In the genomic region with DNA sequence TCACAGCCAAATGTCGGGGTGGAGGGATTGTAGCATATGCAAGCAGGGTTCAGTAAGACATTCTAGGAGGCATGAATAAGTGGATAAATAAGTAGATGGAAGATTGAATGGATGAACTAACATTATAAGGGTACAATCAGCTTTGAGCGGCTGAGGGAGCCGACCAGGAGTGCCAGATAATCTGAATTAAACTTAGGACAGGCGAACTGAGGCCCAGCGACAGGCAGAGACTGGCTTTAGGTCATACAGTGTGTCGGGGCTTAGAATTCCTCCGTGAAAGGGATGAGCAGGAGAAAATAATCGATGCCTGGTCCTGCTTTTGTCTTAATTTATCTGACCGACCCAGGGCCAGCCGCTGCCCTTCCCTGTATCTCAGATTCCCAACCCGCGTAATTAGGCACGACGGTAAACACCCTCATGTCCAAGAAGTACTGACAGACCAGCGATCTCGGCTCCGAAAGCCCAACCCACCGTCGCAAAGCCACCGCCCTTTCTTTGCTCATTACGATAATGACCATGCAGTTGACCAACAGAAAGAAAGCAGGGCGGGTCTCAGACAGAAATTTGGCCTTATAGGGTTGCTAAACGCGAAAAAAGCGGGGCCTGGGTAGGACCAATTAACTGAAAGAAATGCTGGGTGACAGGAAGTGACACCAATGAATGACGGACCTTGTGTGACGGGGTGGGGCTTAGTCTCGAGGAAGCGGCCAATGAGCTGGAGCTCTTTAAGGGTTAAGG, we compare ENCODE assay signal across 8 cellular contexts. TPM values are rescaled to one million over a fixed set of nuclear protein-coding genes. Genes with fewer than 3 reads are reported as not detected.
A peak's percentile ranks its signal among the peaks of the same experiment; 100 is the strongest.
DNase-seq lines count a peak whose midpoint lies in the region; ATAC-seq and TF ChIP-seq lines count a peak whose summit lies in the region.

No MANE protein-coding gene starts in this region.

- peak overlapping the region; percentile 100 for H3K27ac Mint-ChIP-seq in Caco-2 (ENCODE audit: unreplicated experiment)
- peak overlapping the region; percentile 98 for H3K27ac Mint-ChIP-seq in activated CD8-positive, alpha-beta memory T cell treated with anti-CD3 and anti-CD28 coated beads, Interleukin-2, amount 10 ng/mL, durations not matched to agents 7 days and 5 days
- peak overlapping the region; percentile 100 for H3K27ac Mint-ChIP-seq in endothelial cell (ENCODE audit: unreplicated experiment)

- no peaks in the 10 kb centered on the region for H3K27me3 ChIP-seq in Caco-2 (replicated peaks; ENCODE audit: control insufficient read depth, insufficient read depth, low read length)

- peak overlapping the region; percentile 98 for H3K27ac ChIP-seq in mesodermal cell (ENCODE audit: low read depth, low read length, severe bottlenecking)

- intact Hi-C loops in Caco-2 (cut with micrococcal nuclease; ENCODE audit: unreplicated experiment) = loop anchor here (1.0 to 2.0 kb wide), 7 partner anchors 9 to 111 kb away; a partner anchor contains a TSS

- peak overlapping the region; percentile 52 for H3K4me3 ChIP-seq in Caco-2 (ENCODE audit: low read depth, low read length)
- H3K4me3 ChIP-seq in mesodermal cell (ENCODE audit: extremely low read depth, insufficient read depth, low read length, poor library complexity, severe bottlenecking) = peak overlapping the region; percentile 60

- H3K4me1 Mint-ChIP-seq in Caco-2 (ENCODE audit: low read depth, unreplicated experiment) (no peaks in the 10 kb centered on the region), endothelial cell (ENCODE audit: unreplicated experiment) (peaks cover 7% of the 10 kb centered on the region)
- H3K4me1 Mint-ChIP-seq in activated CD8-positive, alpha-beta memory T cell treated with anti-CD3 and anti-CD28 coated beads, Interleukin-2, amount 10 ng/mL, durations not matched to agents 7 days and 5 days = peaks cover 23% of the 10 kb centered on the region

- CTCF ChIA-PET in Caco-2 (lab: Charles Lee) = interaction anchor here (0.6 to 1.9 kb wide), 11 partner anchors 11 to 312 kb away, joined by 3 to 13 read pairs (median 4); no protein-coding TSS in a partner anchor
- CTCF ChIA-PET in activated CD8-positive, alpha-beta memory T cell treated with anti-CD3 and anti-CD28 coated beads, Interleukin-2, amount 10 ng/mL, durations not matched to agents 7 days and 5 days (lab: Charles Lee) = interaction anchor here (1.0 to 2.8 kb wide), 10 partner anchors 11 to 319 kb away, joined by 3 to 11 read pairs (median 4); no protein-coding TSS in a partner anchor

- H3K9me3 ChIP-seq in Caco-2 (no peaks in the 10 kb centered on the region), mesodermal cell (ENCODE audit: control insufficient read depth, low read length) (no peaks in the 10 kb centered on the region)

- BruUV-seq in Caco-2 (replicated peaks; lab: Mats Ljungman, UMichigan) = TSS peak; percentile 80

- TF ChIP-seq CTCF in Caco-2 (IDR thresholded peaks at IDR 0.05; ENCODE audit: insufficient read depth in 1 of 2, low read depth in 1 of 2, low read length in 1 of 2, severe bottlenecking in 1 of 2, unreplicated experiment in 1 of 2) (no peak), GM20000 (IDR thresholded peaks at IDR 0.05; ENCODE audit: extremely low read depth, missing control alignments) (no peak), endothelial cell (IDR thresholded peaks at IDR 0.05; ENCODE audit: unreplicated experiment) (no peak)

- H3K36me3 ChIP-seq in Caco-2 (ENCODE audit: control insufficient read depth, insufficient read depth, low read length) (peaks cover 6% of the 10 kb centered on the region), mesodermal cell (ENCODE audit: control insufficient read depth, insufficient read depth, low read length) (peaks cover 13% of the 10 kb centered on the region)

- POLR2A ChIA-PET in Caco-2 (lab: Charles Lee) = interaction anchor here (0.5 to 1.8 kb wide), 21 partner anchors 8 to 674 kb away, joined by 3 to 15 read pairs (median 4); a partner anchor contains a TSS

- 2 to 3% methylated on average over 25 to 26 of the region's 29 CpGs for WGBS in mesodermal cell (ENCODE audit: insufficient coverage in 2 of 2), 2 experiments

- DNase-seq in Caco-2 = peak; percentile 99 to 100
- DNase-seq in GM20000 (ENCODE audit: low spot score) = peak; percentile 84
- DNase-seq in HS-5 (ENCODE audit: low read depth) = peak; percentile 99
- peak; percentile 60 for DNase-seq in NK-92 (lab: John Stamatoyannopoulos, UW; ENCODE audit: unreplicated experiment)
- DNase-seq in activated CD8-positive, alpha-beta memory T cell treated with anti-CD3 and anti-CD28 coated beads, Interleukin-2, amount 10 ng/mL, durations not matched to agents 7 days and 5 days = peak; percentile 96
- peak; percentile 79 for DNase-seq in endothelial cell (ENCODE audit: low spot score)
- DNase-seq in stimulated activated CD8-positive, alpha-beta memory T cell treated with anti-CD3 and anti-CD28 coated beads, Interleukin-15, amount 100 ng/mL, for 4 hours (ENCODE audit: low read depth in 2 of 2) = peak; percentile 68 to 73

- no peaks in the 10 kb centered on the region for H3K9me3 Mint-ChIP-seq in Caco-2 (ENCODE audit: unreplicated experiment)
- H3K9me3 Mint-ChIP-seq in activated CD8-positive, alpha-beta memory T cell treated with anti-CD3 and anti-CD28 coated beads, Interleukin-2, amount 10 ng/mL, durations not matched to agents 7 days and 5 days (ENCODE audit: low read depth) = no peaks in the 10 kb centered on the region
- no peaks in the 10 kb centered on the region for H3K9me3 Mint-ChIP-seq in endothelial cell (ENCODE audit: unreplicated experiment)

- H3K4me3 Mint-ChIP-seq in Caco-2 (ENCODE audit: unreplicated experiment) = peak overlapping the region; percentile 94
- H3K4me3 Mint-ChIP-seq in activated CD8-positive, alpha-beta memory T cell treated with anti-CD3 and anti-CD28 coated beads, Interleukin-2, amount 10 ng/mL, durations not matched to agents 7 days and 5 days = peak overlapping the region; percentile 93
- peak overlapping the region; percentile 96 for H3K4me3 Mint-ChIP-seq in endothelial cell (ENCODE audit: unreplicated experiment)

- no peaks in the 10 kb centered on the region for H3K27me3 Mint-ChIP-seq in Caco-2 (ENCODE audit: insufficient read depth, unreplicated experiment)
- no peaks in the 10 kb centered on the region for H3K27me3 Mint-ChIP-seq in activated CD8-positive, alpha-beta memory T cell treated with anti-CD3 and anti-CD28 coated beads, Interleukin-2, amount 10 ng/mL, durations not matched to agents 7 days and 5 days
- peaks cover 20% of the 10 kb centered on the region for H3K27me3 Mint-ChIP-seq in endothelial cell (ENCODE audit: unreplicated experiment)

- H3K36me3 Mint-ChIP-seq in Caco-2 (ENCODE audit: insufficient read depth, unreplicated experiment) (peaks cover 20% of the 10 kb centered on the region), endothelial cell (ENCODE audit: low read depth, unreplicated experiment) (peaks cover 18% of the 10 kb centered on the region)
- peaks cover 2% of the 10 kb centered on the region for H3K36me3 Mint-ChIP-seq in activated CD8-positive, alpha-beta memory T cell treated with anti-CD3 and anti-CD28 coated beads, Interleukin-2, amount 10 ng/mL, durations not matched to agents 7 days and 5 days

- H3K4me1 ChIP-seq in Caco-2 (peaks cover 9% of the 10 kb centered on the region), mesodermal cell (ENCODE audit: control insufficient read depth, insufficient read depth, low read length, poor library complexity, severe bottlenecking) (peaks cover 4% of the 10 kb centered on the region)

- peak; percentile 92 for ATAC-seq in activated CD8-positive, alpha-beta memory T cell treated with anti-CD3 and anti-CD28 coated beads, Interleukin-2, amount 10 ng/mL, durations not matched to agents 7 days and 5 days

RNA-seq across cellular contexts. Expression of a gene that starts 0.5 kb away (rescaled TPM):
- total RNA-seq in Caco-2 (2022) (98.6 and 105 TPM in 2 replicates), endothelial cell (ENCODE audit: unreplicated experiment) (36.5 TPM)
- 10 to 100 TPM; 53.8 to 63.6 TPM for total RNA-seq in activated CD8-positive, alpha-beta memory T cell treated with anti-CD3 and anti-CD28 coated beads, Interleukin-2, amount 10 ng/mL, durations not matched to agents 7 days and 5 days
- polyA plus RNA-seq in mesodermal cell (2013, experiment 1 of 2) = 38.9 TPM
- 48.8 TPM for polyA plus RNA-seq in mesodermal cell (2013, experiment 2 of 2)

RNA-seq across cellular contexts. Expression of a gene that starts 6.2 kb away (rescaled TPM):
- not detected in 2 replicates for total RNA-seq in Caco-2 (2022)
- total RNA-seq in activated CD8-positive, alpha-beta memory T cell treated with anti-CD3 and anti-CD28 coated beads, Interleukin-2, amount 10 ng/mL, durations not matched to agents 7 days and 5 days = under 1 TPM in 1 of 2 experiments, not detected in 1; 0.23 TPM
- total RNA-seq in endothelial cell (ENCODE audit: unreplicated experiment) = not detected
- not detected for polyA plus RNA-seq in mesodermal cell (2013, experiment 1 of 2)
- not detected for polyA plus RNA-seq in mesodermal cell (2013, experiment 2 of 2)

RNA-seq across cellular contexts. Expression of a gene that starts 8.9 kb away (rescaled TPM):
- total RNA-seq in Caco-2 (2022) (158 and 170 TPM in 2 replicates), endothelial cell (ENCODE audit: unreplicated experiment) (105 TPM)
- total RNA-seq in activated CD8-positive, alpha-beta memory T cell treated with anti-CD3 and anti-CD28 coated beads, Interleukin-2, amount 10 ng/mL, durations not matched to agents 7 days and 5 days = 10 to 100 TPM; 63.4 to 66.5 TPM
- 142 TPM for polyA plus RNA-seq in mesodermal cell (2013, experiment 1 of 2)
- 112 TPM for polyA plus RNA-seq in mesodermal cell (2013, experiment 2 of 2)

RNA-seq across cellular contexts. Expression of a gene that starts 23.6 kb away (rescaled TPM):
- total RNA-seq in Caco-2 (2022) (not detected in 2 replicates), endothelial cell (ENCODE audit: unreplicated experiment) (not detected)
- total RNA-seq in activated CD8-positive, alpha-beta memory T cell treated with anti-CD3 and anti-CD28 coated beads, Interleukin-2, amount 10 ng/mL, durations not matched to agents 7 days and 5 days = not detected
- not detected for polyA plus RNA-seq in mesodermal cell (2013, experiment 1 of 2)
- polyA plus RNA-seq in mesodermal cell (2013, experiment 2 of 2) = not detected

RNA-seq across cellular contexts. Expression of a gene that starts 31.3 kb away (rescaled TPM):
- total RNA-seq in Caco-2 (2022) (13.7 and 13.8 TPM in 2 replicates), endothelial cell (ENCODE audit: unreplicated experiment) (5.8 TPM)
- 1 to 10 TPM; 4.0 to 9.2 TPM for total RNA-seq in activated CD8-positive, alpha-beta memory T cell treated with anti-CD3 and anti-CD28 coated beads, Interleukin-2, amount 10 ng/mL, durations not matched to agents 7 days and 5 days
- 5.4 TPM for polyA plus RNA-seq in mesodermal cell (2013, experiment 1 of 2)
- polyA plus RNA-seq in mesodermal cell (2013, experiment 2 of 2) = 4.9 TPM

Comparison
In these comparisons a context has a peak if more than half of its experiments do, and no peak if none do; other contexts are left out.
1. Peak in every context shown above with its lines: DNase-seq, ATAC-seq, H3K4me3 ChIP-seq and H3K27ac ChIP-seq.